Comparison of ENCODE assay signal across 1 cellular context in the genomic region with DNA sequence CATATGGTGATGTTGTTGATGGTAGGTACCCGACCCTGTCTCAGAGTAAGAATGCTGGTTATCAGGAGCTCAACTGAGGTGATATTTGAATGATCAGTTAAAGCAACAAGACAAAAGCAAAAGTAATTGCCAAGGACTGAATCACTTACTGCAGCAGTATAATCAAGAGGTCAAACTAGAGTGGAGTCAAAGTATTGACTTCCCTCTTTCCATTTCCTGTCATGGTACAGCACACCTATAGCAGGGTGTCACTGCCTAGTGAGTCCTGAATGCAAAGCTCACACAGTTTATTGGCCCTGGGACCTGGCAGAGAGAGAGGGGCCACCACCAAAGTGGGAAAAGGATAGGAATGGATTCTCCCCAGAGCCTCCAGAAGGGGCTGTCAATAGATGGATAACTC.
TF ChIP-seq lines count a peak whose summit lies in the region.

No MANE protein-coding gene starts in this region.

TF ChIP-seq in GM12878, 131 proteins besides CTCF, POLR2A, EP300 and RAD21:
- 0 out of 2 replicates have a peak, but pooled peaks have one; percentile 22 for TF ChIP-seq GABPA (IDR thresholded peaks at IDR 0.05; ENCODE audit: low read depth)
- no peak for TF ChIP-seq TAF1 (IDR thresholded peaks at IDR 0.05; ENCODE audit: borderline replicate concordance, low read depth, low read length)
- peak; percentile 25; the same call in 1 of the 2 replicates for TF ChIP-seq SPI1 (IDR thresholded peaks at IDR 0.05; ENCODE audit: borderline replicate concordance, insufficient read depth, low read depth, low read length)
